1 cellular context compared by ENCODE assay signal in the genomic region with DNA sequence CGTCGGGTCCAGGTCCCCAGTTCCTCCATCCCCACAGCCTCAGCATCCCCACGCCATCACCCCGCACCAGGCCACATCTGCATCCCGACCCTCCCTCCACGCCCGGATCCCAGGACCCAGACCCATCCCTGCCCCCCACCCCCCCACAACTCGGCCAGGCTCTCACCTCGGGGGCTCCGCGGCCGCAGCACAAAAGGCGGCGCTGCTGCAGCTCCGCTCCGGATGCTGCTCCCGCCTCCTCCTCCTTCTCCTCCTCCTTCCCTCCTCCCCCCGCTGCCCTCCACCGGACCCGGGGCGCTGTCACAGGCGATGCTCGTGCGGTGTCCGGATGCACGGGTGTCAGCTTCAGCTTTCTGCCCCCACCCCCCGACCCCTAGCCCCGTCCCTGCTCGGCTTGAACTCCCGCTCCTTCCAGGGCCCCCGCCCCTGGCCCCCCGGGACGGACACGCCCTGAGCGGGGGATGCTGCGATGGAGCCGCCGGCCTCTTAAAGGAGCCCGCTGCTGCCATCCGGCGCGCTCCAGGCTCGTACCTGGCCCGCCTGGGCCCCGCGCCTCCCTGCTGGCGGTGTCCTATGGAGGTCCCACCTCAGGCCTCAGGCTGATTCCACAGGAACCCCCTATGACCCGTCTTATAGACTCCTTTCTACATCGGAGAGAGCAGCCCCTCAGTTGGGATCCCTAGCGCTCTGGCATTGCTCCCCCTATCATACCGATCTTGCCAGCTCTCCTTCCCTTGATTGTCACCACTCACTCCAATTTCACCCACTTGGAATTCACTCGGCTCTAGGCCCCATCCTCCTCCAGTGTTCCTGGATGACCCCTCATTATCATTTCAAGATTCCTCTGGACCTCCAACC.
TF ChIP-seq lines count a peak whose summit lies in the region.

A gene with protein sequence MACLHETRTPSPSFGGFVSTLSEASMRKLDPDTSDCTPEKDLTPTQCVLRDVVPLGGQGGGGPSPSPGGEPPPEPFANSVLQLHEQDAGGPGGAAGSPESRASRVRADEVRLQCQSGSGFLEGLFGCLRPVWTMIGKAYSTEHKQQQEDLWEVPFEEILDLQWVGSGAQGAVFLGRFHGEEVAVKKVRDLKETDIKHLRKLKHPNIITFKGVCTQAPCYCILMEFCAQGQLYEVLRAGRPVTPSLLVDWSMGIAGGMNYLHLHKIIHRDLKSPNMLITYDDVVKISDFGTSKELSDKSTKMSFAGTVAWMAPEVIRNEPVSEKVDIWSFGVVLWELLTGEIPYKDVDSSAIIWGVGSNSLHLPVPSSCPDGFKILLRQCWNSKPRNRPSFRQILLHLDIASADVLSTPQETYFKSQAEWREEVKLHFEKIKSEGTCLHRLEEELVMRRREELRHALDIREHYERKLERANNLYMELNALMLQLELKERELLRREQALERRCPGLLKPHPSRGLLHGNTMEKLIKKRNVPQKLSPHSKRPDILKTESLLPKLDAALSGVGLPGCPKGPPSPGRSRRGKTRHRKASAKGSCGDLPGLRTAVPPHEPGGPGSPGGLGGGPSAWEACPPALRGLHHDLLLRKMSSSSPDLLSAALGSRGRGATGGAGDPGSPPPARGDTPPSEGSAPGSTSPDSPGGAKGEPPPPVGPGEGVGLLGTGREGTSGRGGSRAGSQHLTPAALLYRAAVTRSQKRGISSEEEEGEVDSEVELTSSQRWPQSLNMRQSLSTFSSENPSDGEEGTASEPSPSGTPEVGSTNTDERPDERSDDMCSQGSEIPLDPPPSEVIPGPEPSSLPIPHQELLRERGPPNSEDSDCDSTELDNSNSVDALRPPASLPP (minus strand): TSS at position 198 of the 858 bp plus-strand sequence. CDS start 12,067 bp downstream, outside the sequence.

TF ChIP-seq in HEK293, 187 proteins besides CTCF, POLR2A, EP300 and RAD21 (continued from another document):
- TF ChIP-seq, protein P1, sequence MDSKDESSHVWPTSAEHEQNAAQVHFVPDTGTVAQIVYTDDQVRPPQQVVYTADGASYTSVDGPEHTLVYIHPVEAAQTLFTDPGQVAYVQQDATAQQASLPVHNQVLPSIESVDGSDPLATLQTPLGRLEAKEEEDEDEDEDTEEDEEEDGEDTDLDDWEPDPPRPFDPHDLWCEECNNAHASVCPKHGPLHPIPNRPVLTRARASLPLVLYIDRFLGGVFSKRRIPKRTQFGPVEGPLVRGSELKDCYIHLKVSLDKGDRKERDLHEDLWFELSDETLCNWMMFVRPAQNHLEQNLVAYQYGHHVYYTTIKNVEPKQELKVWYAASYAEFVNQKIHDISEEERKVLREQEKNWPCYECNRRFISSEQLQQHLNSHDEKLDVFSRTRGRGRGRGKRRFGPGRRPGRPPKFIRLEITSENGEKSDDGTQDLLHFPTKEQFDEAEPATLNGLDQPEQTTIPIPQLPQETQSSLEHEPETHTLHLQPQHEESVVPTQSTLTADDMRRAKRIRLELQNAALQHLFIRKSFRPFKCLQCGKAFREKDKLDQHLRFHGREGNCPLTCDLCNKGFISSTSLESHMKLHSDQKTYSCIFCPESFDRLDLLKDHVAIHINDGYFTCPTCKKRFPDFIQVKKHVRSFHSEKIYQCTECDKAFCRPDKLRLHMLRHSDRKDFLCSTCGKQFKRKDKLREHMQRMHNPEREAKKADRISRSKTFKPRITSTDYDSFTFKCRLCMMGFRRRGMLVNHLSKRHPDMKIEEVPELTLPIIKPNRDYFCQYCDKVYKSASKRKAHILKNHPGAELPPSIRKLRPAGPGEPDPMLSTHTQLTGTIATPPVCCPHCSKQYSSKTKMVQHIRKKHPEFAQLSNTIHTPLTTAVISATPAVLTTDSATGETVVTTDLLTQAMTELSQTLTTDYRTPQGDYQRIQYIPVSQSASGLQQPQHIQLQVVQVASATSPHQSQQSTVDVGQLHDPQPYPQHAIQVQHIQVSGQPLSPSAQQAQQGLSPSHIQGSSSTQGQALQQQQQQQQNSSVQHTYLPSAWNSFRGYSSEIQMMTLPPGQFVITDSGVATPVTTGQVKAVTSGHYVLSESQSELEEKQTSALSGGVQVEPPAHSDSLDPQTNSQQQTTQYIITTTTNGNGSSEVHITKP (tag by site-specific recombination; IDR thresholded peaks at IDR 0.05), result peak; percentile 86
- TF ChIP-seq SP3 (tag by site-specific recombination; IDR thresholded peaks at IDR 0.05) (peak; percentile 59), ZNF830 (tag by site-specific recombination; IDR thresholded peaks at IDR 0.05; ENCODE audit: low read depth) (no peak)
TF ChIP-seq in HEK293: peak in this region for 26.
